11 cellular contexts compared by ENCODE assay signal in genomic region chr10:86900955-86901354, GRCh38. TPM values are rescaled to one million over a fixed set of nuclear protein-coding genes. Genes with fewer than 3 reads are reported as not detected.
DNase-seq lines count a peak whose midpoint lies in the region; ATAC-seq, FAIRE-seq and TF ChIP-seq lines count a peak whose summit lies in the region.
"Had no signal": no experiment of that assay in that cellular context is flagged by ENCODE, and none has a peak within 500 bp of the region (broad histone marks: within the 10 kb centered on the region; RNA-seq: fewer than 3 reads in every experiment).

No MANE protein-coding gene starts in this region.

- H3K4me1 ChIP-seq in GM12878 (ENCODE audit: control insufficient read depth, insufficient read depth, low read length) (no peaks in the 10 kb centered on the region), heart left ventricle (peaks cover 0 to 37% (median 18%) of the 10 kb centered on the region in 12 donors)
- H3K4me1 ChIP-seq: A549 had no signal

- no peaks in the 10 kb centered on the region for H3K9me3 Mint-ChIP-seq in effector memory CD8-positive, alpha-beta T cell
- no peaks in the 10 kb centered on the region for H3K9me3 Mint-ChIP-seq in progenitor cell of endocrine pancreas (ENCODE audit: low read depth)
- H3K9me3 Mint-ChIP-seq: central memory CD8-positive, alpha-beta T cell had no signal

- no peaks in the 10 kb centered on the region for H3K36me3 Mint-ChIP-seq in effector memory CD8-positive, alpha-beta T cell (ENCODE audit: insufficient read depth)
- peaks cover 21% of the 10 kb centered on the region for H3K36me3 Mint-ChIP-seq in progenitor cell of endocrine pancreas (ENCODE audit: insufficient read depth)

- TF ChIP-seq EP300 in GM12878 (IDR thresholded peaks at IDR 0.05; ENCODE audit: borderline replicate concordance in 1 of 2, control insufficient read depth in 1 of 2, low read depth in 2 of 2, low read length in 2 of 2), result no peak

- H3K27me3 ChIP-seq in GM12878 (replicated peaks in 1 of 2; ENCODE audit: control insufficient read depth in 2 of 2, insufficient read depth in 2 of 2, low read length in 1 of 2) (no peaks in the 10 kb centered on the region), heart left ventricle (peaks cover 0 to 6% (median 0%) of the 10 kb centered on the region in 9 donors)

- no peaks in the 10 kb centered on the region for H3K27me3 Mint-ChIP-seq in effector memory CD8-positive, alpha-beta T cell
- no peaks in the 10 kb centered on the region for H3K27me3 Mint-ChIP-seq in progenitor cell of endocrine pancreas
- H3K27me3 Mint-ChIP-seq: central memory CD8-positive, alpha-beta T cell had no signal

- in situ Hi-C loops in GM12878 (cut with MboI), result no loop called here

- H3K9me3 ChIP-seq in GM12878 (replicated peaks; ENCODE audit: control insufficient read depth, insufficient read depth, low read length) (no peaks in the 10 kb centered on the region; the same call in 2 of the 3 replicates), heart left ventricle (peaks cover 0 to 5% (median 0%) of the 10 kb centered on the region in 12 donors)

- RAD21 ChIA-PET in GM12878 (lab: Charles Lee; ENCODE audit: unreplicated experiment), result interaction anchor here (0.7 to 3.5 kb wide), 4 partner anchors 167 to 230 kb away, joined by 3 to 16 read pairs (median 8); no protein-coding TSS in a partner anchor

- no peak overlapping the region for H3K27ac Mint-ChIP-seq in effector memory CD8-positive, alpha-beta T cell
- no peak overlapping the region for H3K27ac Mint-ChIP-seq in progenitor cell of endocrine pancreas

- H3K79me2 ChIP-seq in GM12878 (ENCODE audit: control insufficient read depth, insufficient read depth, low read length), result no peaks in the 10 kb centered on the region

- DNase-seq in AG08396 (ENCODE audit: low spot score) (peak; percentile 72), GM12878 (ENCODE audit: low read depth, low spot score) (no peak), heart left ventricle (peak; percentile 79 to 94 (median 90)), posterior cingulate gyrus (peak in 7 of 10 donors; percentile 28 to 83 (median 53)), HTR-8/SVneo (ENCODE audit: insufficient read length, low spot score) (no peak), progenitor cell of endocrine pancreas (ENCODE audit: low spot score, unreplicated experiment) (no peak)
- DNase-seq in effector memory CD8-positive, alpha-beta T cell, result no peak
- DNase-seq: NK-92 treated with Interleukin-12 subunit alpha and Interleukin-12 subunit beta, amount 100 ng/mL, for 24 hours had no signal

- POLR2A ChIA-PET in GM12878 (lab: Charles Lee), result interaction anchor here (0.6 kb wide), 2 partner anchors 44 to 158 kb away, joined by 3 to 5 read pairs; no protein-coding TSS in a partner anchor

- intact Hi-C loops in GM12878 (cut with micrococcal nuclease; ENCODE audit: unreplicated experiment), result no loop called here
- intact Hi-C loops in heart left ventricle (cut with DNase I), result loop anchor here in 6 of 10 donors (1.0 to 10.0 kb wide), 8 partner anchors 144 to 259 kb away; partner anchors contain the start of gene BMPR1A (in 2 of the 6)
- intact Hi-C loops in posterior cingulate gyrus (cut with DNase I), result no loop called here

- SMC1A ChIA-PET in GM12878 (lab: Charles Lee; ENCODE audit: uncharacterized antibody, unreplicated experiment), result interaction anchor here (0.6 to 3.9 kb wide), 12 partner anchors 9 to 256 kb away, joined by 3 to 19 read pairs (median 3); no protein-coding TSS in a partner anchor

- H3K4me1 Mint-ChIP-seq in effector memory CD8-positive, alpha-beta T cell (ENCODE audit: low read depth in 2 of 2), result peaks cover 0 to 5% of the 10 kb centered on the region in 2 donors
- peaks cover 3% of the 10 kb centered on the region for H3K4me1 Mint-ChIP-seq in progenitor cell of endocrine pancreas (ENCODE audit: low read depth)
- H3K4me1 Mint-ChIP-seq: central memory CD8-positive, alpha-beta T cell had no signal

- TF ChIP-seq POLR2A in GM12878 (IDR thresholded peaks at IDR 0.05; ENCODE audit: low read depth, low read length) (no peak), heart left ventricle (IDR thresholded peaks at IDR 0.05) (no peak)

- no peak overlapping the region for H3K4me3 Mint-ChIP-seq in effector memory CD8-positive, alpha-beta T cell
- no peak overlapping the region for H3K4me3 Mint-ChIP-seq in progenitor cell of endocrine pancreas (ENCODE audit: low read depth)
- H3K4me3 Mint-ChIP-seq: central memory CD8-positive, alpha-beta T cell had no signal

- H3K27ac ChIP-seq in GM12878 (ENCODE audit: control insufficient read depth, insufficient read depth) (no peak overlapping the region), heart left ventricle (peak overlapping the region in 10 of 12 donors; percentile 28 to 87 (median 65))
- H3K27ac ChIP-seq: A549 had no signal

- no peak overlapping the region for H3K4me3 ChIP-seq in GM12878
- H3K4me3 ChIP-seq in heart left ventricle, result no peak overlapping the region
- H3K4me3 ChIP-seq: A549 had no signal

- H3K4me2 ChIP-seq in GM12878 (ENCODE audit: control insufficient read depth, insufficient read depth), result no peak overlapping the region
- H3K4me2 ChIP-seq: A549 had no signal

- TF ChIP-seq RAD21 in GM12878 (IDR thresholded peaks at IDR 0.05; ENCODE audit: insufficient read depth, low read depth, low read length), result no peak

- FAIRE-seq in GM12878 (lab: Jason Lieb, UNC) (no peak), HTR-8/SVneo (lab: Jason Lieb, UNC) (no peak)
- FAIRE-seq: A549 had no signal

- H3K36me3 ChIP-seq in GM12878 (ENCODE audit: control insufficient read depth in 2 of 2, insufficient read depth in 2 of 2, low read length in 1 of 2), result peaks cover 4 to 9% of the 10 kb centered on the region in 2 experiments; a peak in 3 of 4 replicates
- peaks cover 0 to 48% (median 4%) of the 10 kb centered on the region in 9 donors for H3K36me3 ChIP-seq in heart left ventricle

- no peak overlapping the region for H3K9ac ChIP-seq in GM12878 (ENCODE audit: control insufficient read depth, insufficient read depth, low read length)

- no TSS peak for BruUV-seq in GM12878 (replicated peaks; lab: Mats Ljungman, UMichigan)

- ATAC-seq in GM12878 (no peak), heart left ventricle (peak; percentile 92 to 96 (median 94)), GM18511 (IDR thresholded peaks at IDR 0.05; ENCODE audit: unreplicated experiment) (no peak)
- ATAC-seq in effector memory CD8-positive, alpha-beta T cell (replicated peaks), result no peak
- ATAC-seq: A549 had no signal

- no peak for TF ChIP-seq CTCF in GM12878 (IDR thresholded peaks at IDR 0.05 in 2 of 3, conservative IDR thresholded peaks at IDR 0.05 in 1 of 3; ENCODE audit: control insufficient read depth in 2 of 3, extremely low read depth in 1 of 3, insufficient read depth in 1 of 3, low read depth in 3 of 3, low read length in 3 of 3)
- TF ChIP-seq CTCF in heart left ventricle (IDR thresholded peaks at IDR 0.05), result no peak
- TF ChIP-seq CTCF in progenitor cell of endocrine pancreas (IDR thresholded peaks at IDR 0.05; ENCODE audit: unreplicated experiment), result no peak

- CTCF ChIA-PET in GM12878 (lab: Yijun Ruan, JAX), result interaction anchor here (1.0 to 5.9 kb wide), 12 partner anchors 8 to 259 kb away, joined by 3 to 86 read pairs (median 7); no protein-coding TSS in a partner anchor

- no peaks in the 10 kb centered on the region for H4K20me1 ChIP-seq in GM12878 (ENCODE audit: control insufficient read depth, insufficient read depth)

- H2AFZ ChIP-seq in GM12878 (ENCODE audit: control insufficient read depth, low read depth, low read length), result no peak overlapping the region

- 94% methylated on average over 2 of the region's 2 CpGs for WGBS in GM12878 (ENCODE audit: insufficient coverage, insufficient replicate concordance, low lambda C conversion rate, missing lambda C conversion rate)
- 9 to 26% (median 25%) methylated on average over 1 to 2 of the region's 2 CpGs for WGBS in heart left ventricle, 4 donors

RNA-seq across cellular contexts. Expression of gene MMRN2, which starts 56.5 kb away (rescaled TPM):
- total RNA-seq in GM12878 (2013; cell fraction: nucleolus; rRNA removed), result 4.0 and 5.9 TPM in 2 replicates
- total RNA-seq in GM12878 (2014; rRNA removed), result 0.33 and 1.0 TPM in 2 replicates
- total RNA-seq in GM12878 (2014; rRNA removed; fragmentation: Illumina TruSeq; extraction: Trizol), result 0.22 and 0.55 TPM in 2 replicates
- 0.40 and 0.95 TPM in 2 replicates for total RNA-seq in GM12878 (2021)
- polyA plus RNA-seq in GM12878 (2011; ENCODE audit: low read depth), result 7.0 TPM
- 0.58 and 1.3 TPM in 2 replicates for polyA plus RNA-seq in GM12878 (2011; rRNA removed)
- 0.43 and 0.48 TPM in 2 replicates for polyA plus RNA-seq in GM12878 (2011; cell fraction: cytosol; rRNA removed)
- 2.8 and 3.2 TPM in 2 replicates for polyA plus RNA-seq in GM12878 (2011; cell fraction: nucleus; rRNA removed)
- polyA plus RNA-seq in GM12878 (2012), result 0.12 and 0.80 TPM in 2 replicates
- polyA plus RNA-seq in GM12878 (2014; fragmentation: Illumina TruSeq; extraction: Trizol), result 0.54 TPM in 1 of 2 replicates, not detected in the other
- polyA plus RNA-seq in GM12878 (2014; fragmentation: Nextera tagmentation; extraction: Ambion mirVana), result under 1 TPM in 1 of 2 experiments, not detected in 1; 0.09 TPM
- polyA plus RNA-seq in GM12878 (2014; rRNA removed), result 0.11 and 0.19 TPM in 2 replicates
- not detected for polyA plus RNA-seq in GM12878 (2016; fragmentation: Nextera tagmentation; extraction: Ambion mirVana)
- polyA minus RNA-seq in GM12878 (2011; rRNA and poly(A)+ RNA removed), result 0.37 and 1.2 TPM in 2 replicates
- not detected in 2 replicates for polyA minus RNA-seq in GM12878 (2011; cell fraction: cytosol; rRNA and poly(A)+ RNA removed)
- 0.60 and 1.1 TPM in 2 replicates for polyA minus RNA-seq in GM12878 (2011; cell fraction: nucleus; rRNA and poly(A)+ RNA removed)
- total RNA-seq in heart left ventricle, result 10 to 100 TPM; 22.7 to 93.0 (median 34.3) TPM
- polyA plus RNA-seq in heart left ventricle, result 10 to 100 TPM; 15.8 to 30.9 TPM
- 1.5 and 1.6 TPM in 2 replicates for total RNA-seq in progenitor cell of endocrine pancreas

RNA-seq across cellular contexts. Expression of gene SNCG, which starts 57.4 kb away (rescaled TPM):
- not detected in 2 replicates for total RNA-seq in GM12878 (2013; cell fraction: nucleolus; rRNA removed)
- total RNA-seq in GM12878 (2014; rRNA removed) (0.33 TPM in 1 of 2 replicates, not detected in the other), GM12878 (2014; rRNA removed; fragmentation: Illumina TruSeq; extraction: Trizol) (not detected in 2 replicates), GM12878 (2021) (0.33 and 0.35 TPM in 2 replicates), heart left ventricle (10 to 100 TPM in 8 of 9 donors, 1 to 10 TPM in 1; 8.2 to 44.7 (median 17.2) TPM), progenitor cell of endocrine pancreas (14.6 and 17.5 TPM in 2 replicates)
- polyA plus RNA-seq in GM12878 (2011; ENCODE audit: low read depth), result not detected
- polyA plus RNA-seq in GM12878 (2011; rRNA removed) (0.22 TPM in 1 of 2 replicates, not detected in the other), GM12878 (2014; fragmentation: Illumina TruSeq; extraction: Trizol) (not detected in 2 replicates), GM12878 (2014; fragmentation: Nextera tagmentation; extraction: Ambion mirVana) (not detected), GM12878 (2014; rRNA removed) (not detected in 2 replicates), GM12878 (2016; fragmentation: Nextera tagmentation; extraction: Ambion mirVana) (1 to 10 TPM in 1 of 2 experiments, under 1 TPM in 1; 0.51 to 1.3 TPM), heart left ventricle (10 to 100 TPM; 18.5 to 36.7 TPM)
- 0.10 and 0.28 TPM in 2 replicates for polyA plus RNA-seq in GM12878 (2011; cell fraction: cytosol; rRNA removed)
- 0.19 TPM in 1 of 2 replicates, not detected in the other for polyA plus RNA-seq in GM12878 (2011; cell fraction: nucleus; rRNA removed)
- polyA plus RNA-seq in GM12878 (2012), result 0.31 TPM in 1 of 2 replicates, not detected in the other
- polyA minus RNA-seq in GM12878 (2011; rRNA and poly(A)+ RNA removed), result not detected in 2 replicates
- not detected in 2 replicates for polyA minus RNA-seq in GM12878 (2011; cell fraction: cytosol; rRNA and poly(A)+ RNA removed)
- polyA minus RNA-seq in GM12878 (2011; cell fraction: nucleus; rRNA and poly(A)+ RNA removed), result not detected in 2 replicates

Comparison
In these comparisons a context has a peak if more than half of its experiments do, and no peak if none do; other contexts are left out.
1. DNase-seq: peak in AG08396 (single experiment), heart left ventricle (5 of 5) and posterior cingulate gyrus (7 of 10); none in GM12878 (single experiment), effector memory CD8-positive, alpha-beta T cell (0 of 3), HTR-8/SVneo (single experiment) and progenitor cell of endocrine pancreas (single experiment).
2. ATAC-seq: peak in heart left ventricle (4 of 4); none in GM12878 (single experiment), effector memory CD8-positive, alpha-beta T cell (single experiment) and GM18511 (single experiment).
3. RNA of gene SNCG, which starts 57.4 kb away (total RNA-seq): 8.2 to 44.7 TPM in heart left ventricle and 14.6 to 17.5 TPM in progenitor cell of endocrine pancreas; 0.33 to 0.35 TPM in GM12878; every median in the first group is over 4 times any median in the second.
4. intact Hi-C loops: an anchor here in heart left ventricle (1.0 to 10.0 kb wide); none called in GM12878 and posterior cingulate gyrus.